In genomic region chr6:127120787-127121636, GRCh38 we compare ENCODE assay signal across 8 cellular contexts. TPM values are rescaled to one million over a fixed set of nuclear protein-coding genes. Genes with fewer than 3 reads are reported as not detected.
DNase-seq lines count a peak whose midpoint lies in the region; ATAC-seq and TF ChIP-seq lines count a peak whose summit lies in the region.

No MANE protein-coding gene starts in this region.

- H3K27me3 Mint-ChIP-seq in activated T-helper 2 cell treated with anti-CD3 and anti-CD28 coated beads, Interferon-gamma antibody, Interleukin-2, Interleukin-4, amounts not matched to agents 10 μg/mL and 5 μg/mL and 100 μg/mL, durations not matched to agents 14 hours and 24 hours and 36 hours (ENCODE audit: low read depth), result peaks cover 59% of the 10 kb centered on the region

- DNase-seq in EH (ENCODE audit: low read depth), result peak; percentile 76
- DNase-seq in HuH-7 (ENCODE audit: low spot score), result peak; percentile 78
- DNase-seq in Peyer's patch, result peak; percentile 27 to 76 (median 71)
- peak; percentile 55 for DNase-seq in activated T-helper 2 cell treated with anti-CD3 and anti-CD28 coated beads, Interferon-gamma antibody, Interleukin-2, Interleukin-4, amounts not matched to agents 10 μg/mL and 5 μg/mL and 100 μg/mL, durations not matched to agents 14 hours and 24 hours and 36 hours (ENCODE audit: low spot score)
- peak; percentile 63 for DNase-seq in occipital lobe (lab: John Stamatoyannopoulos, UW)
- peak; percentile 68 for DNase-seq in transverse colon

- WGBS in gastroesophageal sphincter (ENCODE audit: low coverage in 1 of 2), 2 donors, result 0% methylated on average over 4 of the region's 35 CpGs; no CpG with 5 or more reads in 1 of the 2 donors
- 7 to 17% methylated on average over 7 to 35 of the region's 35 CpGs for WGBS in transverse colon (ENCODE audit: low coverage in 1 of 2), 2 donors

- H3K36me3 ChIP-seq in Peyer's patch (no peaks in the 10 kb centered on the region), gastroesophageal sphincter (no peaks in the 10 kb centered on the region), transverse colon (no peaks in the 10 kb centered on the region)

- H3K4me3 ChIP-seq in Peyer's patch (peak overlapping the region; percentile 16 to 51 (median 40)), gastroesophageal sphincter (peak overlapping the region; percentile 65 to 88), transverse colon (peak overlapping the region in 3 of 4 donors; percentile 38 to 52 (median 48))

- in situ Hi-C loops in transverse colon (cut with MboI; ENCODE audit: low pct_ligation_motif_present in 1 of 4, low pct_unique_long_range_greater_than_20kb in 1 of 4, low sequenced_read_pairs in 3 of 4), result no loop called here

- peak overlapping the region; percentile 34 to 67 (median 40) for H3K27ac ChIP-seq in Peyer's patch
- peak overlapping the region; percentile 85 to 96 (median 89) for H3K27ac ChIP-seq in gastroesophageal sphincter
- peak overlapping the region in 3 of 4 donors; percentile 12 to 67 (median 42) for H3K27ac ChIP-seq in transverse colon

- TF ChIP-seq CTCF in Peyer's patch (IDR thresholded peaks at IDR 0.05) (peak in 5 of 6 experiments; percentile 11 to 57 (median 55)), gastroesophageal sphincter (IDR thresholded peaks at IDR 0.05) (peak; percentile 71 to 82 (median 78)), transverse colon (IDR thresholded peaks at IDR 0.05) (peak; percentile 45 to 60 (median 52))

- H3K27ac Mint-ChIP-seq in activated T-helper 2 cell treated with anti-CD3 and anti-CD28 coated beads, Interferon-gamma antibody, Interleukin-2, Interleukin-4, amounts not matched to agents 10 μg/mL and 5 μg/mL and 100 μg/mL, durations not matched to agents 14 hours and 24 hours and 36 hours, result no peak overlapping the region

- peak; percentile 82 for ATAC-seq in GM21723 (IDR thresholded peaks at IDR 0.05; ENCODE audit: unreplicated experiment)
- ATAC-seq in gastroesophageal sphincter, result peak; percentile 67

- no peaks in the 10 kb centered on the region for H3K9me3 Mint-ChIP-seq in activated T-helper 2 cell treated with anti-CD3 and anti-CD28 coated beads, Interferon-gamma antibody, Interleukin-2, Interleukin-4, amounts not matched to agents 10 μg/mL and 5 μg/mL and 100 μg/mL, durations not matched to agents 14 hours and 24 hours and 36 hours

- no peak for TF ChIP-seq POLR2A in Peyer's patch (IDR thresholded peaks at IDR 0.05)
- TF ChIP-seq POLR2A in gastroesophageal sphincter (IDR thresholded peaks at IDR 0.05), result no peak
- TF ChIP-seq POLR2A in transverse colon (IDR thresholded peaks at IDR 0.05), result no peak

- no peaks in the 10 kb centered on the region for H3K36me3 Mint-ChIP-seq in activated T-helper 2 cell treated with anti-CD3 and anti-CD28 coated beads, Interferon-gamma antibody, Interleukin-2, Interleukin-4, amounts not matched to agents 10 μg/mL and 5 μg/mL and 100 μg/mL, durations not matched to agents 14 hours and 24 hours and 36 hours (ENCODE audit: low read depth)

- H3K9me3 ChIP-seq in Peyer's patch, result no peaks in the 10 kb centered on the region
- no peaks in the 10 kb centered on the region for H3K9me3 ChIP-seq in gastroesophageal sphincter
- H3K9me3 ChIP-seq in transverse colon, result no peaks in the 10 kb centered on the region

- peaks cover 0 to 4% (median 0%) of the 10 kb centered on the region in 4 donors for H3K4me1 ChIP-seq in Peyer's patch
- peaks cover 0 to 71% (median 6%) of the 10 kb centered on the region in 3 donors for H3K4me1 ChIP-seq in gastroesophageal sphincter
- peaks cover 0 to 29% (median 11%) of the 10 kb centered on the region in 4 donors for H3K4me1 ChIP-seq in transverse colon

- H3K4me3 Mint-ChIP-seq in activated T-helper 2 cell treated with anti-CD3 and anti-CD28 coated beads, Interferon-gamma antibody, Interleukin-2, Interleukin-4, amounts not matched to agents 10 μg/mL and 5 μg/mL and 100 μg/mL, durations not matched to agents 14 hours and 24 hours and 36 hours (ENCODE audit: low read depth), result no peak overlapping the region

- no peaks in the 10 kb centered on the region for H3K27me3 ChIP-seq in Peyer's patch
- peaks cover 9% of the 10 kb centered on the region for H3K27me3 ChIP-seq in gastroesophageal sphincter
- H3K27me3 ChIP-seq in transverse colon, result peaks cover 66% of the 10 kb centered on the region

- no peak for TF ChIP-seq EP300 in gastroesophageal sphincter (IDR thresholded peaks at IDR 0.05)
- no peak for TF ChIP-seq EP300 in transverse colon (IDR thresholded peaks at IDR 0.05; ENCODE audit: low read depth)

- peaks cover 15% of the 10 kb centered on the region for H3K4me1 Mint-ChIP-seq in activated T-helper 2 cell treated with anti-CD3 and anti-CD28 coated beads, Interferon-gamma antibody, Interleukin-2, Interleukin-4, amounts not matched to agents 10 μg/mL and 5 μg/mL and 100 μg/mL, durations not matched to agents 14 hours and 24 hours and 36 hours (ENCODE audit: low read depth)

- intact Hi-C loops in activated T-helper 2 cell treated with anti-CD3 and anti-CD28 coated beads, Interferon-gamma antibody, Interleukin-2, Interleukin-4, amounts not matched to agents 10 μg/mL and 5 μg/mL and 100 μg/mL, durations not matched to agents 14 hours and 24 hours and 36 hours (cut with micrococcal nuclease), result loop anchor here (1.0 to 5.0 kb wide), 3 partner anchors 317 to 1124 kb away; no protein-coding TSS in a partner anchor
- intact Hi-C loops in transverse colon (cut with DNase I; ENCODE audit: low total_unique reads), result no loop called here

RNA-seq across cellular contexts. Expression of gene RSPO3, which starts 2.5 kb away (rescaled TPM):
- total RNA-seq in Peyer's patch, result 10 to 100 TPM in 1 of 4 donors, 1 to 10 TPM in 3; 1.9 to 10.7 (median 4.0) TPM
- not detected in 2 replicates for total RNA-seq in activated T-helper 2 cell treated with anti-CD3 and anti-CD28 coated beads, Interferon-gamma antibody, Interleukin-2, Interleukin-4, amounts not matched to agents 10 μg/mL and 5 μg/mL and 100 μg/mL, durations not matched to agents 14 hours and 24 hours and 36 hours
- 100 to 1,000 TPM in 1 of 4 donors, 10 to 100 TPM in 3; 61.0 to 117 (median 79.6) TPM for total RNA-seq in gastroesophageal sphincter
- 44.1 TPM for total RNA-seq in occipital lobe
- total RNA-seq in transverse colon, result 1 to 10 TPM in 3 of 4 donors, under 1 TPM in 1; 0.80 to 5.2 (median 2.7) TPM

Comparison
In these comparisons a context has a peak if more than half of its experiments do, and no peak if none do; other contexts are left out.
1. Peak in every context shown above with its lines: DNase-seq, ATAC-seq, H3K4me3 ChIP-seq and H3K27ac ChIP-seq.